ENCODE assay signal across 21 cellular contexts in genomic region chr9:21039302-21039701, GRCh38. TPM values are rescaled to one million over a fixed set of nuclear protein-coding genes. Genes with fewer than 3 reads are reported as not detected.
"Had no signal": no experiment of that assay in that cellular context is flagged by ENCODE, and none has a peak within 500 bp of the region (broad histone marks: within the 10 kb centered on the region; RNA-seq: fewer than 3 reads in every experiment).

No MANE protein-coding gene starts in this region.

- H3K4me3 Mint-ChIP-seq: activated naive CD4-positive, alpha-beta T cell treated with anti-CD3 and anti-CD28 coated beads, Interleukin-2, amount 50 U/mL, for 24 hours; activated T-cell treated with anti-CD3 and anti-CD28 coated beads, Interleukin-2, amount 50 U/mL, for 24 hours; memory B cell had no signal

- H3K27me3 Mint-ChIP-seq: activated naive CD4-positive, alpha-beta T cell treated with anti-CD3 and anti-CD28 coated beads, Interleukin-2, amount 50 U/mL, for 24 hours; activated T-cell treated with anti-CD3 and anti-CD28 coated beads, Interleukin-2, amount 50 U/mL, for 24 hours; memory B cell had no signal

- ATAC-seq: body of pancreas, left lung, right lobe of liver had no signal

- H3K36me3 ChIP-seq: colonic mucosa, esophagus muscularis mucosa, left lung, right lobe of liver, stomach had no signal

- H3K27ac Mint-ChIP-seq: activated naive CD4-positive, alpha-beta T cell treated with anti-CD3 and anti-CD28 coated beads, Interleukin-2, amount 50 U/mL, for 24 hours; activated T-cell treated with anti-CD3 and anti-CD28 coated beads, Interleukin-2, amount 50 U/mL, for 24 hours; memory B cell had no signal

- H3K27ac ChIP-seq: body of pancreas, colonic mucosa, esophagus muscularis mucosa, hepatocyte, left lung, right lobe of liver, stomach had no signal

- DNase-seq: activated CD4-positive, alpha-beta T cell treated with anti-CD3 and anti-CD28 coated beads, Interleukin-2, amount 50 U/mL, for 48 hours; activated T-cell treated with anti-CD3 and anti-CD28 coated beads, Interleukin-2, amount 50 U/mL, for 24 hours; amygdala; body of pancreas; caudate nucleus; colonic mucosa; kidney; left lung; right lobe of liver; stomach had no signal

- FAIRE-seq: endometrium, kidney had no signal

- H3K27me3 ChIP-seq: body of pancreas, colonic mucosa, esophagus muscularis mucosa, hepatocyte, left lung, right lobe of liver, stomach had no signal

- H3K4me3 ChIP-seq: body of pancreas, colonic mucosa, esophagus muscularis mucosa, hepatocyte, left lung, right lobe of liver, smooth muscle cell, stomach had no signal

- H3K9me3 Mint-ChIP-seq: activated naive CD4-positive, alpha-beta T cell treated with anti-CD3 and anti-CD28 coated beads, Interleukin-2, amount 50 U/mL, for 24 hours; activated T-cell treated with anti-CD3 and anti-CD28 coated beads, Interleukin-2, amount 50 U/mL, for 24 hours had no signal

- H3K9me3 ChIP-seq: body of pancreas, colonic mucosa, esophagus muscularis mucosa, left lung, right lobe of liver, stomach had no signal

- H3K4me1 ChIP-seq: body of pancreas, colonic mucosa, esophagus muscularis mucosa, left lung, right lobe of liver, stomach had no signal

- H3K36me3 Mint-ChIP-seq: memory B cell had no signal

RNA-seq across cellular contexts. Expression of gene HACD4, which starts 7.9 kb away (rescaled TPM):
- polyA plus RNA-seq: neural cell had no signal

RNA-seq across cellular contexts. Expression of gene IFNB1, which starts 38.4 kb away (rescaled TPM):
- total RNA-seq: body of pancreas, colonic mucosa, esophagus muscularis mucosa, glomerular endothelial cell, hepatocyte, kidney, left lung, osteoblast, pulmonary artery endothelial cell, right lobe of liver, smooth muscle cell, stomach, urinary bladder had no signal
- polyA plus RNA-seq: hepatocyte, neural cell, smooth muscle cell, stomach, urinary bladder had no signal
